Comparison of ENCODE assay signal across 22 cellular contexts in genomic region chr1:156389311-156389710, GRCh38. TPM values are rescaled to one million over a fixed set of nuclear protein-coding genes. Genes with fewer than 3 reads are reported as not detected.
A peak's percentile ranks its signal among the peaks of the same experiment; 100 is the strongest.
DNase-seq lines count a peak whose midpoint lies in the region; ATAC-seq, FAIRE-seq and TF ChIP-seq lines count a peak whose summit lies in the region.
"Had no signal": no experiment of that assay in that cellular context is flagged by ENCODE, and none has a peak within 500 bp of the region (broad histone marks: within the 10 kb centered on the region; RNA-seq: fewer than 3 reads in every experiment).

No MANE protein-coding gene starts in this region.

- peak overlapping the region; percentile 58 for H3K4me3 Mint-ChIP-seq in WTC11
- H3K4me3 Mint-ChIP-seq: CD4-positive, CD25-positive, alpha-beta regulatory T cell had no signal

- no peak for FAIRE-seq in urothelium cell line (lab: Jason Lieb, UNC)
- FAIRE-seq: GM12878 had no signal

- H3K36me3 Mint-ChIP-seq in WTC11: no peaks in the 10 kb centered on the region
- H3K36me3 Mint-ChIP-seq: CD4-positive, CD25-positive, alpha-beta regulatory T cell had no signal

- peaks cover 54% of the 10 kb centered on the region for H3K4me1 Mint-ChIP-seq in WTC11

- peaks cover 59% of the 10 kb centered on the region for H3K27me3 Mint-ChIP-seq in WTC11 (ENCODE audit: low read depth)

- H3K9me3 Mint-ChIP-seq in WTC11: no peaks in the 10 kb centered on the region
- H3K9me3 Mint-ChIP-seq: CD4-positive, CD25-positive, alpha-beta regulatory T cell had no signal

- ATAC-seq in WTC11: no peak
- no peak for ATAC-seq in GM18517 (IDR thresholded peaks at IDR 0.05; ENCODE audit: unreplicated experiment)
- no peak for ATAC-seq in Right ventricle myocardium inferior
- ATAC-seq: GM12878 had no signal

- H3K27ac Mint-ChIP-seq in WTC11: no peak overlapping the region
- H3K27ac Mint-ChIP-seq: CD4-positive, CD25-positive, alpha-beta regulatory T cell had no signal

- intact Hi-C loops in Right ventricle myocardium inferior (cut with DNase I): no loop called here

- CTCF ChIA-PET in WTC11 (lab: Charles Lee): interaction anchor here (0.9 to 10.7 kb wide), 13 partner anchors 10 to 112 kb away, joined by 3 to 401 read pairs (median 6); partner anchors contain the start of gene MEF2D

- TF ChIP-seq CTCF in WTC11 (IDR thresholded peaks at IDR 0.05): no peak

- POLR2A ChIA-PET in WTC11 (lab: Charles Lee): no interaction called here

- DNase-seq in Ammon's horn (ENCODE audit: low spot score) (peak; percentile 59), WTC11 (ENCODE audit: low spot score) (no peak), midbrain (lab: John Stamatoyannopoulos, UW) (peak; percentile 52), urothelium cell line (ENCODE audit: low spot score) (no peak), Right ventricle myocardium inferior (ENCODE audit: missing footprints) (no peak)
- DNase-seq in activated CD4-positive, alpha-beta T cell treated with anti-CD3 and anti-CD28 coated beads, Interleukin-2, amount 50 U/mL, for 4 hours: no peak
- DNase-seq: BE2C; Caco-2; CD4-positive, CD25-positive, alpha-beta regulatory T cell; GOT3; KG1; MV-4-11; NCI-H187; NCI-H2107; NCI-H2227 treated with DMSO at 0.1 percent for 48 hours; NCI-H524; PC-9 had no signal

- H3K27ac ChIP-seq in cingulate gyrus (ENCODE audit: low read depth, low read length): peak overlapping the region; percentile 94
- H3K27ac ChIP-seq: PC-9, SJSA1 had no signal

TF ChIP-seq in WTC11, 78 proteins besides CTCF, POLR2A, EP300 and RAD21:
- TF ChIP-seq NR1H2 (CRISPR knock-in tag; IDR thresholded peaks at IDR 0.05) (no peak), ATF6 (CRISPR knock-in tag; IDR thresholded peaks at IDR 0.05) (no peak), ZNF232 (CRISPR knock-in tag; IDR thresholded peaks at IDR 0.05) (no peak), GABPB1 (CRISPR knock-in tag; IDR thresholded peaks at IDR 0.05) (no peak), ATF2 (CRISPR knock-in tag; IDR thresholded peaks at IDR 0.05; ENCODE audit: borderline replicate concordance, low read depth) (no peak), CREM (CRISPR knock-in tag; IDR thresholded peaks at IDR 0.05) (no peak), TCF7 (CRISPR knock-in tag; IDR thresholded peaks at IDR 0.05; ENCODE audit: low read depth) (no peak), ZNF281 (CRISPR knock-in tag; IDR thresholded peaks at IDR 0.05) (no peak), ZNF138 (CRISPR knock-in tag; conservative IDR thresholded peaks at IDR 0.05) (no peak), NR3C1 (CRISPR knock-in tag; conservative IDR thresholded peaks at IDR 0.05; ENCODE audit: low read depth) (no peak), NFYB (CRISPR knock-in tag; conservative IDR thresholded peaks at IDR 0.05; ENCODE audit: low read depth) (no peak), NFATC4 (CRISPR knock-in tag; IDR thresholded peaks at IDR 0.05) (no peak), ZMAT4 (CRISPR knock-in tag; IDR thresholded peaks at IDR 0.05) (no peak)

RNA-seq across cellular contexts. Expression of gene RHBG, which starts 20.3 kb away (rescaled TPM):
- total RNA-seq in WTC11 (2021) (1.7 to 2.3 TPM (median 1.9 TPM) in 3 replicates), Right ventricle myocardium inferior (not detected)
- total RNA-seq: A172; CD4-positive, CD25-positive, alpha-beta regulatory T cell; GM12878; SJSA1 had no signal

RNA-seq across cellular contexts. Expression of gene TSACC, which starts 51.0 kb away (rescaled TPM):
- total RNA-seq in WTC11 (2021) (1.8 to 2.7 TPM (median 2.2 TPM) in 3 replicates), Right ventricle myocardium inferior (not detected)
- total RNA-seq: CD4-positive, CD25-positive, alpha-beta regulatory T cell; GM12878; SJSA1 had no signal

RNA-seq across cellular contexts. Expression of gene CCT3, which starts 51.2 kb away (rescaled TPM):
- total RNA-seq in WTC11 (2021): 411 to 479 TPM (median 429 TPM) in 3 replicates
- total RNA-seq in Right ventricle myocardium inferior: 137 TPM

Comparison
In these comparisons a context has a peak if more than half of its experiments do, and no peak if none do; other contexts are left out.
1. DNase-seq: peak in Ammon's horn (single experiment) and midbrain (single experiment); none in WTC11 (single experiment), activated CD4-positive, alpha-beta T cell treated with anti-CD3 and anti-CD28 coated beads, Interleukin-2, amount 50 U/mL, for 4 hours (0 of 2), urothelium cell line (single experiment) and Right ventricle myocardium inferior (single experiment).